In the genomic region with DNA sequence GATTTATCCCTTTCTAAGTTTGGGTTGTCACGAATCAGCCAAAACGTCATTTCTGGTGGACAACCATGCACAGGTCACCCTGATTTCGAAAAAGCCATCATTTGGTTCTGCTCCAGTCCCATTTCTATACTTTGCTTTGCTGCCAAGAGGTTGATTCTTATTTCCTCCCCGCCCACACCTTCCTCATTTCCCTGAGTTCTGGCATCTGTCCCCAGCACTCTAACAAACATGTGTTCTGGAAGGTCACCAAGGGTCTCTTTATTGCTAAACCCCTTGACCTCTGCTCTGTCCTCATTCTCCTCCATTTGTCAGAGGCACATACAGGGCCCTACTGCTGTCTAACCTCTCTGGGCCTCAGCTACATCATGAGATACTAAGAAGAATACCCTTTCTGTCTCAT, we compare ENCODE assay signal across 12 cellular contexts. TPM values are rescaled to one million over a fixed set of nuclear protein-coding genes. Genes with fewer than 3 reads are reported as not detected.
"Had no signal": no experiment of that assay in that cellular context is flagged by ENCODE, and none has a peak within 500 bp of the region (broad histone marks: within the 10 kb centered on the region; RNA-seq: fewer than 3 reads in every experiment).

No MANE protein-coding gene starts in this region.

- H3K27me3 Mint-ChIP-seq: activated CD4-positive, alpha-beta memory T cell treated with anti-CD3 and anti-CD28 coated beads, Interleukin-2, amount 10 ng/mL, durations not matched to agents 7 days and 5 days had no signal

- H3K36me3 Mint-ChIP-seq: activated naive CD8-positive, alpha-beta T cell treated with anti-CD3 and anti-CD28 coated beads, Interleukin-2, amount 10 ng/mL, durations not matched to agents 7 days and 5 days; naive thymus-derived CD8-positive, alpha-beta T cell had no signal

- H3K27ac Mint-ChIP-seq: activated CD4-positive, alpha-beta memory T cell treated with anti-CD3 and anti-CD28 coated beads, Interleukin-2, amount 10 ng/mL, durations not matched to agents 7 days and 5 days; activated naive CD8-positive, alpha-beta T cell treated with anti-CD3 and anti-CD28 coated beads, Interleukin-2, amount 10 ng/mL, durations not matched to agents 7 days and 5 days; activated T-cell treated with anti-CD3 and anti-CD28 coated beads, Interleukin-2, amount 50 U/mL, for 72 hours; naive thymus-derived CD8-positive, alpha-beta T cell had no signal

- H3K4me3 ChIP-seq: mucosa of descending colon, psoas muscle, skin epidermis, thyroid gland, uterus had no signal

- H3K9me3 Mint-ChIP-seq: activated CD4-positive, alpha-beta memory T cell treated with anti-CD3 and anti-CD28 coated beads, Interleukin-2, amount 10 ng/mL, durations not matched to agents 7 days and 5 days; naive thymus-derived CD8-positive, alpha-beta T cell had no signal

- ATAC-seq: activated T-cell treated with anti-CD3 and anti-CD28 coated beads, Interleukin-2, amount 50 U/mL, for 72 hours; mucosa of descending colon; naive thymus-derived CD8-positive, alpha-beta T cell; psoas muscle had no signal

- H3K4me3 Mint-ChIP-seq: activated CD4-positive, alpha-beta memory T cell treated with anti-CD3 and anti-CD28 coated beads, Interleukin-2, amount 10 ng/mL, durations not matched to agents 7 days and 5 days; activated naive CD8-positive, alpha-beta T cell treated with anti-CD3 and anti-CD28 coated beads, Interleukin-2, amount 10 ng/mL, durations not matched to agents 7 days and 5 days; activated T-cell treated with anti-CD3 and anti-CD28 coated beads, Interleukin-2, amount 50 U/mL, for 72 hours; naive thymus-derived CD8-positive, alpha-beta T cell had no signal

- DNase-seq: activated CD4-positive, alpha-beta memory T cell treated with anti-CD3 and anti-CD28 coated beads, Interleukin-2, amount 10 ng/mL, durations not matched to agents 7 days and 5 days; activated naive CD8-positive, alpha-beta T cell treated with anti-CD3 and anti-CD28 coated beads, Interleukin-2, amount 10 ng/mL, durations not matched to agents 7 days and 5 days; activated T-cell treated with anti-CD3 and anti-CD28 coated beads, Interleukin-2, amount 50 U/mL, for 72 hours; aorta; hippocampal formation; mucosa of descending colon; naive thymus-derived CD8-positive, alpha-beta T cell; occipital lobe; psoas muscle; thyroid gland had no signal

RNA-seq across cellular contexts. Expression of gene PTPRG, which starts 36.4 kb away (rescaled TPM):
- total RNA-seq: activated naive CD8-positive, alpha-beta T cell treated with anti-CD3 and anti-CD28 coated beads, Interleukin-2, amount 10 ng/mL, durations not matched to agents 7 days and 5 days; naive thymus-derived CD8-positive, alpha-beta T cell had no signal
